ENCODE assay signal across 24 cellular contexts in genomic region chr11:120198403-120198786, GRCh38. TPM values are rescaled to one million over a fixed set of nuclear protein-coding genes. Genes with fewer than 3 reads are reported as not detected.
DNase-seq lines count a peak whose midpoint lies in the region; ATAC-seq, FAIRE-seq and TF ChIP-seq lines count a peak whose summit lies in the region.
"Had no signal": no experiment of that assay in that cellular context is flagged by ENCODE, and none has a peak within 500 bp of the region (broad histone marks: within the 10 kb centered on the region; RNA-seq: fewer than 3 reads in every experiment).

No MANE protein-coding gene starts in this region.

- POLR2A ChIA-PET in HepG2 (lab: Yijun Ruan, JAX): interaction anchor here (0.7 to 4.6 kb wide), 7 partner anchors 10 to 139 kb away, joined by 3 to 160 read pairs (median 7); no protein-coding TSS in a partner anchor

- DNase-seq in SJCRH30 (no peak), HepG2 (ENCODE audit: low spot score) (no peak), posterior vena cava (ENCODE audit: low spot score) (peak; percentile 29), transverse colon (no peak), NCI-H1092 (lab: John Stamatoyannopoulos, UW) (no peak), natural killer cell (no peak), progenitor cell of endocrine pancreas (ENCODE audit: low spot score, unreplicated experiment) (no peak)
- no peak for DNase-seq in stimulated activated naive CD8-positive, alpha-beta T cell treated with anti-CD3 and anti-CD28 coated beads, Interleukin-15, amount 100 ng/mL, for 72 hours
- DNase-seq: AML-193; C1 segment of cervical spinal cord; CD8-positive, alpha-beta T cell; GOT3; Karpas-422; MV-4-11; NCI-H1417 treated with DMSO at 0.1 percent for 48 hours; NCI-H187; NCI-H446 treated with DMSO at 0.1 percent for 48 hours; NCI-H526 treated with DMSO at 0.1 percent for 48 hours; OCI-M1 had no signal

- no peak for TF ChIP-seq CTCF in HepG2 (CRISPR knock-in tag; IDR thresholded peaks at IDR 0.05)
- no peak for TF ChIP-seq CTCF in transverse colon (IDR thresholded peaks at IDR 0.05)
- TF ChIP-seq CTCF in natural killer cell (IDR thresholded peaks at IDR 0.05): no peak
- TF ChIP-seq CTCF in progenitor cell of endocrine pancreas (IDR thresholded peaks at IDR 0.05; ENCODE audit: unreplicated experiment): no peak

- H3K9me3 ChIP-seq in SJCRH30 (replicated peaks) (no peaks in the 10 kb centered on the region), HepG2 (ENCODE audit: low read length) (no peaks in the 10 kb centered on the region), transverse colon (no peaks in the 10 kb centered on the region)

- CTCF ChIA-PET in HepG2 (lab: Yijun Ruan, JAX; ENCODE audit: low intra/inter-chr PET ratio, low total read pairs): no interaction called here

- intact Hi-C loops in HepG2 (cut with micrococcal nuclease; ENCODE audit: unreplicated experiment): loop anchor here (1.0 kb wide), 2 partner anchors 10 to 13 kb away; no protein-coding TSS in a partner anchor
- intact Hi-C loops in posterior vena cava (cut with DNase I): no loop called here
- intact Hi-C loops in transverse colon (cut with DNase I; ENCODE audit: low total_unique reads): no loop called here
- intact Hi-C loops in natural killer cell (cut with micrococcal nuclease): no loop called here

- H3K4me3 Mint-ChIP-seq in natural killer cell (no peak overlapping the region), progenitor cell of endocrine pancreas (ENCODE audit: low read depth) (no peak overlapping the region)
- H3K4me3 Mint-ChIP-seq in stimulated activated naive CD8-positive, alpha-beta T cell treated with anti-CD3 and anti-CD28 coated beads, Interleukin-15, amount 100 ng/mL, for 72 hours: no peak overlapping the region
- H3K4me3 Mint-ChIP-seq: CD8-positive, alpha-beta T cell had no signal

- H3K27ac Mint-ChIP-seq in natural killer cell (no peak overlapping the region), progenitor cell of endocrine pancreas (no peak overlapping the region)
- no peak overlapping the region for H3K27ac Mint-ChIP-seq in stimulated activated naive CD8-positive, alpha-beta T cell treated with anti-CD3 and anti-CD28 coated beads, Interleukin-15, amount 100 ng/mL, for 72 hours
- H3K27ac Mint-ChIP-seq: CD8-positive, alpha-beta T cell had no signal

- peak overlapping the region; percentile 51 for H3K9ac ChIP-seq in HepG2 (ENCODE audit: insufficient read depth, low read depth, low read length)

- no peak for TF ChIP-seq RAD21 in HepG2 (CRISPR knock-in tag; IDR thresholded peaks at IDR 0.05)

- H3K79me2 ChIP-seq in HepG2 (ENCODE audit: insufficient read depth, low read length): no peaks in the 10 kb centered on the region

- H3K4me2 ChIP-seq in HepG2 (ENCODE audit: low read depth, low read length): peak overlapping the region; percentile 84

- peak overlapping the region; percentile 92 for H3K27ac ChIP-seq in SJCRH30
- H3K27ac ChIP-seq in HepG2 (ENCODE audit: extremely low read length, insufficient read depth, low read length): peak overlapping the region; percentile 77
- H3K27ac ChIP-seq in transverse colon: peak overlapping the region in 3 of 4 donors; percentile 79 to 83 (median 83)

- H3K36me3 Mint-ChIP-seq in natural killer cell (no peaks in the 10 kb centered on the region), progenitor cell of endocrine pancreas (ENCODE audit: insufficient read depth) (no peaks in the 10 kb centered on the region)
- H3K36me3 Mint-ChIP-seq: CD8-positive, alpha-beta T cell had no signal

- ATAC-seq in HepG2: peak; percentile 72
- no peak for ATAC-seq in natural killer cell
- no peak for ATAC-seq in stimulated activated naive CD8-positive, alpha-beta T cell treated with anti-CD3 and anti-CD28 coated beads, Interleukin-15, amount 100 ng/mL, for 72 hours
- ATAC-seq: CD8-positive, alpha-beta T cell; HCT116 had no signal

- H3K36me3 ChIP-seq in SJCRH30: no peaks in the 10 kb centered on the region
- H3K36me3 ChIP-seq in HepG2 (replicated peaks in 1 of 2; ENCODE audit: control insufficient read depth in 1 of 2, insufficient read depth in 2 of 2, low read length in 2 of 2): no peaks in the 10 kb centered on the region
- no peaks in the 10 kb centered on the region for H3K36me3 ChIP-seq in transverse colon

- no peaks in the 10 kb centered on the region for H3K4me1 Mint-ChIP-seq in natural killer cell
- no peaks in the 10 kb centered on the region for H3K4me1 Mint-ChIP-seq in stimulated activated naive CD8-positive, alpha-beta T cell treated with anti-CD3 and anti-CD28 coated beads, Interleukin-15, amount 100 ng/mL, for 72 hours
- H3K4me1 Mint-ChIP-seq in progenitor cell of endocrine pancreas (ENCODE audit: low read depth): peaks cover 7% of the 10 kb centered on the region

- peaks cover 6 to 14% of the 10 kb centered on the region in 2 donors for H3K27me3 Mint-ChIP-seq in natural killer cell (ENCODE audit: low read depth in 2 of 2)
- H3K27me3 Mint-ChIP-seq in stimulated activated naive CD8-positive, alpha-beta T cell treated with anti-CD3 and anti-CD28 coated beads, Interleukin-15, amount 100 ng/mL, for 72 hours: peaks cover 35% of the 10 kb centered on the region
- H3K27me3 Mint-ChIP-seq in progenitor cell of endocrine pancreas: peaks cover 41% of the 10 kb centered on the region

- FAIRE-seq in HepG2 (lab: Jason Lieb, UNC): no peak
- FAIRE-seq: GM12891 had no signal

- TF ChIP-seq POLR2A in HepG2 (IDR thresholded peaks at IDR 0.05; ENCODE audit: insufficient read depth in 1 of 2, low read depth in 2 of 2, low read length in 2 of 2) (no peak), transverse colon (IDR thresholded peaks at IDR 0.05) (no peak)

- BruUV-seq in HepG2 (replicated peaks; lab: Mats Ljungman, UMichigan): no TSS peak

- 0% methylated on average over 4 of the region's 5 CpGs for WGBS in HepG2 (ENCODE audit: low lambda C conversion rate)
- 75% methylated on average over 5 of the region's 5 CpGs; no CpG with 5 or more reads in 1 of the 2 donors for WGBS in transverse colon (ENCODE audit: low coverage in 1 of 2), 2 donors

- H2AFZ ChIP-seq in HepG2 (ENCODE audit: low read length): no peak overlapping the region

- no peaks in the 10 kb centered on the region for H4K20me1 ChIP-seq in HepG2 (ENCODE audit: insufficient read depth, low read length)

- in situ Hi-C loops in HepG2 (cut with HindIII; ENCODE audit: extremely low pct_ligation_motif_present, low pct_unique_long_range_greater_than_20kb): no loop called here
- in situ Hi-C loops in transverse colon (cut with MboI; ENCODE audit: low pct_ligation_motif_present in 1 of 4, low pct_unique_long_range_greater_than_20kb in 1 of 4, low sequenced_read_pairs in 3 of 4): no loop called here

- TF ChIP-seq EP300 in HepG2 (IDR thresholded peaks at IDR 0.05; ENCODE audit: low read depth in 2 of 2, low read length in 2 of 2): no peak
- TF ChIP-seq EP300 in HepG2 (CRISPR knock-in tag; IDR thresholded peaks at IDR 0.05; ENCODE audit: borderline replicate concordance): no peak
- TF ChIP-seq EP300 in transverse colon (IDR thresholded peaks at IDR 0.05; ENCODE audit: low read depth): no peak

- H3K27me3 ChIP-seq in SJCRH30: no peaks in the 10 kb centered on the region
- no peaks in the 10 kb centered on the region for H3K27me3 ChIP-seq in HepG2 (ENCODE audit: control insufficient read depth in 1 of 2, insufficient read depth in 2 of 2, low read length in 2 of 2)
- no peaks in the 10 kb centered on the region for H3K27me3 ChIP-seq in transverse colon

- H3K9me3 Mint-ChIP-seq in natural killer cell: no peaks in the 10 kb centered on the region
- no peaks in the 10 kb centered on the region for H3K9me3 Mint-ChIP-seq in stimulated activated naive CD8-positive, alpha-beta T cell treated with anti-CD3 and anti-CD28 coated beads, Interleukin-15, amount 100 ng/mL, for 72 hours
- H3K9me3 Mint-ChIP-seq in progenitor cell of endocrine pancreas (ENCODE audit: low read depth): no peaks in the 10 kb centered on the region
- H3K9me3 Mint-ChIP-seq: CD8-positive, alpha-beta T cell had no signal

- H3K4me3 ChIP-seq in SJCRH30 (no peak overlapping the region), HepG2 (replicated peaks in 1 of 3; ENCODE audit: insufficient read depth in 1 of 3, low read depth in 2 of 3, low read length in 3 of 3) (peak overlapping the region; percentile 28 to 58 (median 34); a peak in 4 of 6 replicates), transverse colon (no peak overlapping the region)

- peaks cover 41% of the 10 kb centered on the region for H3K4me1 ChIP-seq in SJCRH30
- H3K4me1 ChIP-seq in HepG2 (ENCODE audit: insufficient read depth, low read length): peaks cover 96% of the 10 kb centered on the region
- H3K4me1 ChIP-seq in transverse colon: peaks cover 35 to 49% (median 42%) of the 10 kb centered on the region in 4 donors

RNA-seq across cellular contexts. Expression of gene OAF, which starts 12.4 kb away (rescaled TPM):
- total RNA-seq in SJCRH30 (2014; rRNA removed; shearing (Covaris generic)): 10.6 and 11.2 TPM in 2 replicates
- total RNA-seq in HepG2 (2016; rRNA removed; fragmentation: Illumina TruSeq; extraction: Trizol) (37.5 and 63.7 TPM in 2 replicates), posterior vena cava (10 to 100 TPM; 44.1 to 82.6 TPM), transverse colon (100 to 1,000 TPM in 3 of 4 donors, 10 to 100 TPM in 1; 78.8 to 553 (median 287) TPM), natural killer cell (1 to 10 TPM; 2.8 to 5.1 (median 3.8) TPM), progenitor cell of endocrine pancreas (6.5 and 6.6 TPM in 2 replicates)
- 67.5 and 74.8 TPM in 2 replicates for total RNA-seq in HepG2 (2016; cell fraction: cytosol; rRNA removed; fragmentation: Illumina TruSeq; extraction: Trizol; ENCODE audit: low read depth)
- total RNA-seq in HepG2 (2016; cell fraction: insoluble cytoplasmic fraction; rRNA removed; fragmentation: Illumina TruSeq; extraction: Trizol): 30.7 and 64.6 TPM in 2 replicates
- total RNA-seq in HepG2 (2016; cell fraction: membrane; rRNA removed; fragmentation: Illumina TruSeq; extraction: Trizol): 118 and 139 TPM in 2 replicates
- total RNA-seq in HepG2 (2016; cell fraction: nucleus; rRNA removed; fragmentation: Illumina TruSeq; extraction: Trizol): 44.9 and 59.4 TPM in 2 replicates
- polyA plus RNA-seq in HepG2 (2011; rRNA removed): 92.9 and 94.6 TPM in 2 replicates
- polyA plus RNA-seq in HepG2 (2011; cell fraction: cytosol; rRNA removed): 77.3 and 145 TPM in 2 replicates
- 93.1 and 106 TPM in 2 replicates for polyA plus RNA-seq in HepG2 (2011; cell fraction: nucleus; rRNA removed)
- polyA plus RNA-seq in HepG2 (2012): 22.4 and 31.8 TPM in 2 replicates
- polyA plus RNA-seq in HepG2 (2016; cell fraction: cytosol; fragmentation: Illumina TruSeq; extraction: Trizol; ENCODE audit: low read depth): 159 and 175 TPM in 2 replicates
- 64.4 and 78.3 TPM in 2 replicates for polyA plus RNA-seq in HepG2 (2016; cell fraction: insoluble cytoplasmic fraction; fragmentation: Illumina TruSeq; extraction: Trizol; ENCODE audit: low read depth)
- 207 and 216 TPM in 2 replicates for polyA plus RNA-seq in HepG2 (2016; cell fraction: membrane; fragmentation: Illumina TruSeq; extraction: Trizol; ENCODE audit: low read depth)
- polyA plus RNA-seq in HepG2 (2016; cell fraction: nucleus; fragmentation: Illumina TruSeq; extraction: Trizol; ENCODE audit: insufficient read depth, low read depth): 162 and 173 TPM in 2 replicates
- polyA minus RNA-seq in HepG2 (2011; rRNA and poly(A)+ RNA removed; ENCODE audit: low replicate concordance): 19.0 and 113 TPM in 2 replicates
- 47.6 and 70.8 TPM in 2 replicates for polyA minus RNA-seq in HepG2 (2011; cell fraction: cytosol; rRNA and poly(A)+ RNA removed)
- 28.5 and 32.1 TPM in 2 replicates for polyA minus RNA-seq in HepG2 (2011; cell fraction: nucleus; rRNA and poly(A)+ RNA removed)

RNA-seq across cellular contexts. Expression of gene POU2F3, which starts 41.5 kb away (rescaled TPM):
- not detected in 2 replicates for total RNA-seq in SJCRH30 (2014; rRNA removed; shearing (Covaris generic))
- total RNA-seq in HepG2 (2016; rRNA removed; fragmentation: Illumina TruSeq; extraction: Trizol): not detected in 2 replicates
- not detected in 2 replicates for total RNA-seq in HepG2 (2016; cell fraction: cytosol; rRNA removed; fragmentation: Illumina TruSeq; extraction: Trizol; ENCODE audit: low read depth)
- not detected in 2 replicates for total RNA-seq in HepG2 (2016; cell fraction: insoluble cytoplasmic fraction; rRNA removed; fragmentation: Illumina TruSeq; extraction: Trizol)
- not detected in 2 replicates for total RNA-seq in HepG2 (2016; cell fraction: membrane; rRNA removed; fragmentation: Illumina TruSeq; extraction: Trizol)
- total RNA-seq in HepG2 (2016; cell fraction: nucleus; rRNA removed; fragmentation: Illumina TruSeq; extraction: Trizol): not detected in 2 replicates
- not detected in 2 replicates for polyA plus RNA-seq in HepG2 (2011; rRNA removed)
- not detected in 2 replicates for polyA plus RNA-seq in HepG2 (2011; cell fraction: cytosol; rRNA removed)
- polyA plus RNA-seq in HepG2 (2011; cell fraction: nucleus; rRNA removed): not detected in 2 replicates
- polyA plus RNA-seq in HepG2 (2012): not detected in 2 replicates
- polyA plus RNA-seq in HepG2 (2016; cell fraction: cytosol; fragmentation: Illumina TruSeq; extraction: Trizol; ENCODE audit: low read depth): not detected in 2 replicates
- polyA plus RNA-seq in HepG2 (2016; cell fraction: insoluble cytoplasmic fraction; fragmentation: Illumina TruSeq; extraction: Trizol; ENCODE audit: low read depth): not detected in 2 replicates
- polyA plus RNA-seq in HepG2 (2016; cell fraction: membrane; fragmentation: Illumina TruSeq; extraction: Trizol; ENCODE audit: low read depth): not detected in 2 replicates
- polyA plus RNA-seq in HepG2 (2016; cell fraction: nucleus; fragmentation: Illumina TruSeq; extraction: Trizol; ENCODE audit: insufficient read depth, low read depth): not detected in 2 replicates
- 0.30 TPM in 1 of 2 replicates, not detected in the other for polyA minus RNA-seq in HepG2 (2011; rRNA and poly(A)+ RNA removed; ENCODE audit: low replicate concordance)
- not detected in 2 replicates for polyA minus RNA-seq in HepG2 (2011; cell fraction: cytosol; rRNA and poly(A)+ RNA removed)
- not detected in 2 replicates for polyA minus RNA-seq in HepG2 (2011; cell fraction: nucleus; rRNA and poly(A)+ RNA removed)
- total RNA-seq in posterior vena cava: under 1 TPM; 0.19 to 0.33 TPM
- 1 to 10 TPM in 2 of 4 donors, not detected in 2; 1.9 to 2.2 TPM for total RNA-seq in transverse colon
- total RNA-seq in natural killer cell: not detected
- 0.09 TPM in 1 of 2 replicates, not detected in the other for total RNA-seq in progenitor cell of endocrine pancreas
- total RNA-seq: CD8-positive, alpha-beta T cell; G401; SK-MEL-5 had no signal
- polyA plus RNA-seq: AG04450 had no signal

Comparison
In these comparisons a context has a peak if more than half of its experiments do, and no peak if none do; other contexts are left out.
1. H3K4me3 ChIP-seq: peak in HepG2 (3 of 3); none in SJCRH30 (single experiment) and transverse colon (0 of 4).
2. Peak in every context shown above with its lines, with median percentiles within 50 percentile points of each other: H3K27ac ChIP-seq.